In the genomic region with DNA sequence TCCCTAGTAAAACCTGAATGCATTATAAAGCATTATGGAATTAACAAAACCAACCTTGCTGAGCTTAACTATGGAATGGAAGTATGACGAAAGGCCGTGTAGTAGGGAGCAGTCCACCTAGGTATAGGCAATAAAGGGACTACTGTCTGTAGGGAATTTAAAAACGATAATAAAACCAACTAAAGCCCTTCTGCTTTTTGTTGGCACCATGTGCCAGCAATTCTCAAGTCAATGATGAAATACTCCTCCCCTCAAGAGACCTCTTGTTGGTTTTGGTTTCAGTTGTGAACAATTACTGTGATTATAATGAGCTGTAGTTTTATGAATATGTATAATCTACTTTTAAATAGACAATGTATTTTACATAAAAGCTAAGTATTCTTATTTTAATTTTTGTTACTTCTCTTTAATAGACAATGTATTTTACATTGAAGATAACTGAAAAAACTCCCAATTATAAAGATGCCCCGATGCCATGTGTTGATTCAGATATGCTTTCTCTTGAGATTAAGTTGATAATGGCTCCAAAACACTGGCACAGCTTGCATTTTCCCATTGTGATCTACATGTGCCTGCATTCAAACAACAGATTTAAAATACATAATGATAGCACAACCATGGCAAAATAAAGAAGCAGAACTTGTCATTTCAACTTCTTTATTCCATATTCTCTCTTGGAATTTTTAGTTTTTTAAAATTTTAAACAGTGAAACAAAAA, we compare ENCODE assay signal across 21 cellular contexts. TPM values are rescaled to one million over a fixed set of nuclear protein-coding genes. Genes with fewer than 3 reads are reported as not detected.
DNase-seq lines count a peak whose midpoint lies in the region; TF ChIP-seq lines count a peak whose summit lies in the region.
"Had no signal": no experiment of that assay in that cellular context is flagged by ENCODE, and none has a peak within 500 bp of the region (broad histone marks: within the 10 kb centered on the region; RNA-seq: fewer than 3 reads in every experiment).

No MANE protein-coding gene starts in this region.

- no peak overlapping the region for H3K27ac ChIP-seq in sigmoid colon
- H3K27ac ChIP-seq: HL-60, parathyroid adenoma, tibial artery had no signal

- no peaks in the 10 kb centered on the region for H3K9me3 ChIP-seq in sigmoid colon

- TF ChIP-seq POLR2A in sigmoid colon (IDR thresholded peaks at IDR 0.05) = no peak

- WGBS in sigmoid colon, 2 donors = 48 to 74% methylated on average over 4 of the region's 4 CpGs

- no peak for TF ChIP-seq CTCF in sigmoid colon (IDR thresholded peaks at IDR 0.05)

- TF ChIP-seq EP300 in sigmoid colon (IDR thresholded peaks at IDR 0.05) = no peak

- DNase-seq in DMS 273 treated with DMSO at 0.1 percent for 48 hours (lab: John Stamatoyannopoulos, UW) (peak; percentile 33), M059J (ENCODE audit: low read depth) (peak; percentile 19), NCI-H69 (lab: John Stamatoyannopoulos, UW) (peak; percentile 75), fibroblast of peridontal ligament (ENCODE audit: extremely low read depth) (peak; percentile 46), occipital lobe (lab: John Stamatoyannopoulos, UW) (no peak), sigmoid colon (no peak)
- no peak for DNase-seq in activated CD4-positive, alpha-beta T cell treated with anti-CD3 and anti-CD28 coated beads, Interleukin-2, amount 50 U/mL, for 48 hours
- DNase-seq: activated CD4-positive, alpha-beta T cell treated with anti-CD3 and anti-CD28 coated beads for 36 hours; activated effector memory CD4-positive, alpha-beta T cell treated with Interleukin-2 at 50 U/mL for 16 hours; COR-L47; dermis blood vessel endothelial cell; foreskin melanocyte; H7; kidney; mesenchymal stem cell; naive thymus-derived CD4-positive, alpha-beta T cell; NCI-H1092; stimulated activated naive CD4-positive, alpha-beta T cell; tibial artery had no signal

- H3K27me3 ChIP-seq in sigmoid colon = peaks cover 0 to 3% (median 0%) of the 10 kb centered on the region in 3 donors

- H3K4me3 ChIP-seq in sigmoid colon = no peak overlapping the region
- H3K4me3 ChIP-seq: tibial artery had no signal

- intact Hi-C loops in sigmoid colon (cut with DNase I) = no loop called here

- H3K4me1 ChIP-seq in sigmoid colon = no peaks in the 10 kb centered on the region
- H3K4me1 ChIP-seq: parathyroid adenoma, tibial artery had no signal

- H3K36me3 ChIP-seq in sigmoid colon = no peaks in the 10 kb centered on the region
- H3K36me3 ChIP-seq: tibial artery had no signal

RNA-seq across cellular contexts. Expression of a gene that starts 55.5 kb away (rescaled TPM):
- total RNA-seq in M059J (2014; rRNA removed; shearing (Covaris generic)) = 7.5 and 9.1 TPM in 2 replicates
- 35.7 TPM for total RNA-seq in occipital lobe
- total RNA-seq in sigmoid colon = 10 to 100 TPM; 12.7 to 15.0 (median 14.0) TPM
- 1 to 10 TPM in 2 of 3 donors, under 1 TPM in 1; 0.23 to 1.4 (median 1.2) TPM for polyA plus RNA-seq in sigmoid colon

RNA-seq across cellular contexts. Expression of a gene that starts 59.3 kb away (rescaled TPM):
- 180 and 188 TPM in 2 replicates for total RNA-seq in M059J (2014; rRNA removed; shearing (Covaris generic))
- total RNA-seq in occipital lobe = 522 TPM
- 100 to 1,000 TPM; 227 to 680 (median 448) TPM for total RNA-seq in sigmoid colon
- 1,000 to 10,000 TPM in 1 of 3 donors, 100 to 1,000 TPM in 2; 646 to 1,024 (median 948) TPM for polyA plus RNA-seq in sigmoid colon

RNA-seq across cellular contexts. Expression of a gene that starts 59.7 kb away (rescaled TPM):
- total RNA-seq in M059J (2014; rRNA removed; shearing (Covaris generic)) = 125 and 127 TPM in 2 replicates
- total RNA-seq in occipital lobe (127 TPM), sigmoid colon (100 to 1,000 TPM in 2 of 4 donors, 10 to 100 TPM in 2; 69.5 to 109 (median 97.1) TPM)
- polyA plus RNA-seq in sigmoid colon = 10 to 100 TPM; 46.6 to 66.6 (median 48.6) TPM

Comparison
In these comparisons a context has a peak if more than half of its experiments do, and no peak if none do; other contexts are left out.
1. DNase-seq: peak in DMS 273 treated with DMSO at 0.1 percent for 48 hours (single experiment), M059J (single experiment), NCI-H69 (single experiment) and fibroblast of peridontal ligament (single experiment); none in occipital lobe (single experiment), activated CD4-positive, alpha-beta T cell treated with anti-CD3 and anti-CD28 coated beads, Interleukin-2, amount 50 U/mL, for 48 hours (0 of 2) and sigmoid colon (single experiment).